ENCODE assay signal across 1 cellular context in the genomic region with DNA sequence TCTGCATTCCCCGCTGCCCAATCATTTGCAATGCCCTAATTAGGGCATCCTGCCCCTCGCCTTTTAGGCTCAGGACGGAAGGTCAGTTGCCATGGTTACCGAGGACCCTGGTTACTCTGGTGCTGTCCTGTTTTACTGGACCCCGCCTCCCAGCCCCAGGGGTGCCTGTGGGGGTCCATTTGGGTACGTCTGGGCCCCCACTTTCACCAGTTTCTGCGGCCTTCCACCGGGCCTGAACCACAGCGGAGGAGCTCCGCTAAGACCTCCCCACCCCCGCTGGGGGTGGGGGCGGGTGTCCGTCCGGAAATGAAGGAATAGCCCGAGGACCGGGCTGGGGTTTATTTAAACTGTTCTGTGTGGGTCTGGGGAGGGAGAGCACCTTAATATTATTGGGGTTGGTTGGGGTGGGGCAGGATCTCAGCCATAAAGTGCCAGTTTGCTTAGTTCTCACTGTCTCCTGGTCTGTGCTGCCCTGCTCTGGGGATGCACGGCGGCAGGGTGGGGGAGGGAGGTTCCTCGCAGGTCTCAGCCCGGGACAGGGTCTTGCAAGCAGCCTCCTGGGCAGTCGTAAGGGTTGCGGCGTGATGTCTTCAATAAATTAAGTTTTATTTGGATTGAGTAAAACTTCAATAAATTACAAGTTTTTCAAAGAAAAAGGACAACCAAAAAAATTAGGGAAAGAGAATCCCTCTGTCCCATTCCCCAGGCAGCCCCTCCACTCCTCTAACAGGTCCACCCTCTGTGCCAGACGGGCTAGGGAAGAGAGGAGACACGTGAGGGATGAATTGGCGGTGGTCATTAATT.
TF ChIP-seq lines count a peak whose summit lies in the region.

No MANE protein-coding gene starts in this region.

TF ChIP-seq in K562, 482 proteins besides CTCF, POLR2A, EP300 and RAD21 (continues in another document):
- TF ChIP-seq C11orf30 (IDR thresholded peaks at IDR 0.05; ENCODE audit: low read depth) (no peak), ZNF316 (IDR thresholded peaks at IDR 0.05) (no peak), GABPB2 (CRISPR knock-in tag; conservative IDR thresholded peaks at IDR 0.05) (no peak), MBD2 (IDR thresholded peaks at IDR 0.05; ENCODE audit: borderline replicate concordance, low read depth) (no peak), JUN (IDR thresholded peaks at IDR 0.05; ENCODE audit: borderline replicate concordance, low read depth, low read length) (no peak), JUN (CRISPR knock-in tag; IDR thresholded peaks at IDR 0.05; ENCODE audit: borderline replicate concordance) (no peak), ZNF224 (CRISPR knock-in tag; IDR thresholded peaks at IDR 0.05) (no peak), ZNF717 (CRISPR knock-in tag; IDR thresholded peaks at IDR 0.05) (no peak), ZNF174 (CRISPR knock-in tag; IDR thresholded peaks at IDR 0.05) (no peak), SRSF3 (IDR thresholded peaks at IDR 0.05; ENCODE audit: insufficient read depth, low read length) (no peak), MTF1 (CRISPR knock-in tag; IDR thresholded peaks at IDR 0.05; ENCODE audit: borderline replicate concordance) (no peak), CEBPG (CRISPR knock-in tag; IDR thresholded peaks at IDR 0.05) (no peak), CEBPG (tag; conservative IDR thresholded peaks at IDR 0.05 in 1 of 2, IDR thresholded peaks at IDR 0.05 in 1 of 2) (no peak), SLC30A9 (CRISPR knock-in tag; IDR thresholded peaks at IDR 0.05) (no peak), PHF20 (IDR thresholded peaks at IDR 0.05; ENCODE audit: partially characterized antibody) (no peak), ZNF785 (CRISPR knock-in tag; IDR thresholded peaks at IDR 0.05) (no peak), POLR2G (IDR thresholded peaks at IDR 0.05; ENCODE audit: low read depth, low read length) (peak; percentile 41), TSC22D4 (tag; IDR thresholded peaks at IDR 0.05) (no peak), XRCC5 (IDR thresholded peaks at IDR 0.05; ENCODE audit: low read depth, low read length) (no peak; the same call in 1 of the 2 replicates), DIDO1 (tag; IDR thresholded peaks at IDR 0.05; ENCODE audit: low read depth) (no peak), PHF8 (IDR thresholded peaks at IDR 0.05; ENCODE audit: borderline replicate concordance, low read length) (no peak), U2AF2 (optimal IDR thresholded peaks at IDR 0.05; ENCODE audit: low read depth, low read length) (no peak), SRF (CRISPR knock-in tag; IDR thresholded peaks at IDR 0.05) (peak in 1 of 2 experiments; percentile 73; a peak in 1 of 4 replicates), HNRNPLL (IDR thresholded peaks at IDR 0.05; ENCODE audit: low read depth, low read length, poor library complexity, severe bottlenecking) (no peak), CBX8 (IDR thresholded peaks at IDR 0.05; ENCODE audit: borderline replicate concordance, extremely low read depth, low read depth, low read length, poor library complexity, severe bottlenecking) (no peak), RFX1 (IDR thresholded peaks at IDR 0.05) (peak; percentile 96), HNRNPUL1 (IDR thresholded peaks at IDR 0.05; ENCODE audit: low read length) (no peak), RUNX1 (IDR thresholded peaks at IDR 0.05; ENCODE audit: low read depth) (no peak), EGR1 (conservative IDR thresholded peaks at IDR 0.05) (peak; percentile 24; the same call in 1 of the 2 replicates), KAT7 (CRISPR knock-in tag; IDR thresholded peaks at IDR 0.05; ENCODE audit: borderline replicate concordance) (no peak), CSDE1 (IDR thresholded peaks at IDR 0.05) (peak in 1 of 2 experiments; percentile 70; a peak in 2 of 4 replicates), HMG20A (CRISPR knock-in tag; conservative IDR thresholded peaks at IDR 0.05) (no peak), TAF7 (tag; IDR thresholded peaks at IDR 0.05) (no peak), TARDBP (IDR thresholded peaks at IDR 0.05) (no peak), EP400 (IDR thresholded peaks at IDR 0.05) (no peak)
- TF ChIP-seq, protein P1, sequence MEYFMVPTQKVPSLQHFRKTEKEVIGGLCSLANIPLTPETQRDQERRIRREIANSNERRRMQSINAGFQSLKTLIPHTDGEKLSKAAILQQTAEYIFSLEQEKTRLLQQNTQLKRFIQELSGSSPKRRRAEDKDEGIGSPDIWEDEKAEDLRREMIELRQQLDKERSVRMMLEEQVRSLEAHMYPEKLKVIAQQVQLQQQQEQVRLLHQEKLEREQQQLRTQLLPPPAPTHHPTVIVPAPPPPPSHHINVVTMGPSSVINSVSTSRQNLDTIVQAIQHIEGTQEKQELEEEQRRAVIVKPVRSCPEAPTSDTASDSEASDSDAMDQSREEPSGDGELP (CRISPR knock-in tag; IDR thresholded peaks at IDR 0.05; ENCODE audit: borderline replicate concordance), result no peak
- TF ChIP-seq, protein P2, sequence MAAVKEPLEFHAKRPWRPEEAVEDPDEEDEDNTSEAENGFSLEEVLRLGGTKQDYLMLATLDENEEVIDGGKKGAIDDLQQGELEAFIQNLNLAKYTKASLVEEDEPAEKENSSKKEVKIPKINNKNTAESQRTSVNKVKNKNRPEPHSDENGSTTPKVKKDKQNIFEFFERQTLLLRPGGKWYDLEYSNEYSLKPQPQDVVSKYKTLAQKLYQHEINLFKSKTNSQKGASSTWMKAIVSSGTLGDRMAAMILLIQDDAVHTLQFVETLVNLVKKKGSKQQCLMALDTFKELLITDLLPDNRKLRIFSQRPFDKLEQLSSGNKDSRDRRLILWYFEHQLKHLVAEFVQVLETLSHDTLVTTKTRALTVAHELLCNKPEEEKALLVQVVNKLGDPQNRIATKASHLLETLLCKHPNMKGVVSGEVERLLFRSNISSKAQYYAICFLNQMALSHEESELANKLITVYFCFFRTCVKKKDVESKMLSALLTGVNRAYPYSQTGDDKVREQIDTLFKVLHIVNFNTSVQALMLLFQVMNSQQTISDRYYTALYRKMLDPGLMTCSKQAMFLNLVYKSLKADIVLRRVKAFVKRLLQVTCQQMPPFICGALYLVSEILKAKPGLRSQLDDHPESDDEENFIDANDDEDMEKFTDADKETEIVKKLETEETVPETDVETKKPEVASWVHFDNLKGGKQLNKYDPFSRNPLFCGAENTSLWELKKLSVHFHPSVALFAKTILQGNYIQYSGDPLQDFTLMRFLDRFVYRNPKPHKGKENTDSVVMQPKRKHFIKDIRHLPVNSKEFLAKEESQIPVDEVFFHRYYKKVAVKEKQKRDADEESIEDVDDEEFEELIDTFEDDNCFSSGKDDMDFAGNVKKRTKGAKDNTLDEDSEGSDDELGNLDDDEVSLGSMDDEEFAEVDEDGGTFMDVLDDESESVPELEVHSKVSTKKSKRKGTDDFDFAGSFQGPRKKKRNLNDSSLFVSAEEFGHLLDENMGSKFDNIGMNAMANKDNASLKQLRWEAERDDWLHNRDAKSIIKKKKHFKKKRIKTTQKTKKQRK (IDR thresholded peaks at IDR 0.05; ENCODE audit: borderline replicate concordance, low read depth, low read length), result no peak
- TF ChIP-seq, protein P3, sequence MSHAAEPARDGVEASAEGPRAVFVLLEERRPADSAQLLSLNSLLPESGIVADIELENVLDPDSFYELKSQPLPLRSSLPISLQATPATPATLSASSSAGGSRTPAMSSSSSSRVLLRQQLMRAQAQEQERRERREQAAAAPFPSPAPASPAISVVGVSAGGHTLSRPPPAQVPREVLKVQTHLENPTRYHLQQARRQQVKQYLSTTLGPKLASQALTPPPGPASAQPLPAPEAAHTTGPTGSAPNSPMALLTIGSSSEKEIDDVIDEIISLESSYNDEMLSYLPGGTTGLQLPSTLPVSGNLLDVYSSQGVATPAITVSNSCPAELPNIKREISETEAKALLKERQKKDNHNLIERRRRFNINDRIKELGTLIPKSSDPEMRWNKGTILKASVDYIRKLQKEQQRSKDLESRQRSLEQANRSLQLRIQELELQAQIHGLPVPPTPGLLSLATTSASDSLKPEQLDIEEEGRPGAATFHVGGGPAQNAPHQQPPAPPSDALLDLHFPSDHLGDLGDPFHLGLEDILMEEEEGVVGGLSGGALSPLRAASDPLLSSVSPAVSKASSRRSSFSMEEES (CRISPR knock-in tag; IDR thresholded peaks at IDR 0.05), result no peak
- TF ChIP-seq, protein P4, sequence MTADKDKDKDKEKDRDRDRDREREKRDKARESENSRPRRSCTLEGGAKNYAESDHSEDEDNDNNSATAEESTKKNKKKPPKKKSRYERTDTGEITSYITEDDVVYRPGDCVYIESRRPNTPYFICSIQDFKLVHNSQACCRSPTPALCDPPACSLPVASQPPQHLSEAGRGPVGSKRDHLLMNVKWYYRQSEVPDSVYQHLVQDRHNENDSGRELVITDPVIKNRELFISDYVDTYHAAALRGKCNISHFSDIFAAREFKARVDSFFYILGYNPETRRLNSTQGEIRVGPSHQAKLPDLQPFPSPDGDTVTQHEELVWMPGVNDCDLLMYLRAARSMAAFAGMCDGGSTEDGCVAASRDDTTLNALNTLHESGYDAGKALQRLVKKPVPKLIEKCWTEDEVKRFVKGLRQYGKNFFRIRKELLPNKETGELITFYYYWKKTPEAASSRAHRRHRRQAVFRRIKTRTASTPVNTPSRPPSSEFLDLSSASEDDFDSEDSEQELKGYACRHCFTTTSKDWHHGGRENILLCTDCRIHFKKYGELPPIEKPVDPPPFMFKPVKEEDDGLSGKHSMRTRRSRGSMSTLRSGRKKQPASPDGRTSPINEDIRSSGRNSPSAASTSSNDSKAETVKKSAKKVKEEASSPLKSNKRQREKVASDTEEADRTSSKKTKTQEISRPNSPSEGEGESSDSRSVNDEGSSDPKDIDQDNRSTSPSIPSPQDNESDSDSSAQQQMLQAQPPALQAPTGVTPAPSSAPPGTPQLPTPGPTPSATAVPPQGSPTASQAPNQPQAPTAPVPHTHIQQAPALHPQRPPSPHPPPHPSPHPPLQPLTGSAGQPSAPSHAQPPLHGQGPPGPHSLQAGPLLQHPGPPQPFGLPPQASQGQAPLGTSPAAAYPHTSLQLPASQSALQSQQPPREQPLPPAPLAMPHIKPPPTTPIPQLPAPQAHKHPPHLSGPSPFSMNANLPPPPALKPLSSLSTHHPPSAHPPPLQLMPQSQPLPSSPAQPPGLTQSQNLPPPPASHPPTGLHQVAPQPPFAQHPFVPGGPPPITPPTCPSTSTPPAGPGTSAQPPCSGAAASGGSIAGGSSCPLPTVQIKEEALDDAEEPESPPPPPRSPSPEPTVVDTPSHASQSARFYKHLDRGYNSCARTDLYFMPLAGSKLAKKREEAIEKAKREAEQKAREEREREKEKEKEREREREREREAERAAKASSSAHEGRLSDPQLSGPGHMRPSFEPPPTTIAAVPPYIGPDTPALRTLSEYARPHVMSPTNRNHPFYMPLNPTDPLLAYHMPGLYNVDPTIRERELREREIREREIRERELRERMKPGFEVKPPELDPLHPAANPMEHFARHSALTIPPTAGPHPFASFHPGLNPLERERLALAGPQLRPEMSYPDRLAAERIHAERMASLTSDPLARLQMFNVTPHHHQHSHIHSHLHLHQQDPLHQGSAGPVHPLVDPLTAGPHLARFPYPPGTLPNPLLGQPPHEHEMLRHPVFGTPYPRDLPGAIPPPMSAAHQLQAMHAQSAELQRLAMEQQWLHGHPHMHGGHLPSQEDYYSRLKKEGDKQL (CRISPR knock-in tag; IDR thresholded peaks at IDR 0.05; ENCODE audit: borderline replicate concordance), result no peak
- TF ChIP-seq, protein P5, sequence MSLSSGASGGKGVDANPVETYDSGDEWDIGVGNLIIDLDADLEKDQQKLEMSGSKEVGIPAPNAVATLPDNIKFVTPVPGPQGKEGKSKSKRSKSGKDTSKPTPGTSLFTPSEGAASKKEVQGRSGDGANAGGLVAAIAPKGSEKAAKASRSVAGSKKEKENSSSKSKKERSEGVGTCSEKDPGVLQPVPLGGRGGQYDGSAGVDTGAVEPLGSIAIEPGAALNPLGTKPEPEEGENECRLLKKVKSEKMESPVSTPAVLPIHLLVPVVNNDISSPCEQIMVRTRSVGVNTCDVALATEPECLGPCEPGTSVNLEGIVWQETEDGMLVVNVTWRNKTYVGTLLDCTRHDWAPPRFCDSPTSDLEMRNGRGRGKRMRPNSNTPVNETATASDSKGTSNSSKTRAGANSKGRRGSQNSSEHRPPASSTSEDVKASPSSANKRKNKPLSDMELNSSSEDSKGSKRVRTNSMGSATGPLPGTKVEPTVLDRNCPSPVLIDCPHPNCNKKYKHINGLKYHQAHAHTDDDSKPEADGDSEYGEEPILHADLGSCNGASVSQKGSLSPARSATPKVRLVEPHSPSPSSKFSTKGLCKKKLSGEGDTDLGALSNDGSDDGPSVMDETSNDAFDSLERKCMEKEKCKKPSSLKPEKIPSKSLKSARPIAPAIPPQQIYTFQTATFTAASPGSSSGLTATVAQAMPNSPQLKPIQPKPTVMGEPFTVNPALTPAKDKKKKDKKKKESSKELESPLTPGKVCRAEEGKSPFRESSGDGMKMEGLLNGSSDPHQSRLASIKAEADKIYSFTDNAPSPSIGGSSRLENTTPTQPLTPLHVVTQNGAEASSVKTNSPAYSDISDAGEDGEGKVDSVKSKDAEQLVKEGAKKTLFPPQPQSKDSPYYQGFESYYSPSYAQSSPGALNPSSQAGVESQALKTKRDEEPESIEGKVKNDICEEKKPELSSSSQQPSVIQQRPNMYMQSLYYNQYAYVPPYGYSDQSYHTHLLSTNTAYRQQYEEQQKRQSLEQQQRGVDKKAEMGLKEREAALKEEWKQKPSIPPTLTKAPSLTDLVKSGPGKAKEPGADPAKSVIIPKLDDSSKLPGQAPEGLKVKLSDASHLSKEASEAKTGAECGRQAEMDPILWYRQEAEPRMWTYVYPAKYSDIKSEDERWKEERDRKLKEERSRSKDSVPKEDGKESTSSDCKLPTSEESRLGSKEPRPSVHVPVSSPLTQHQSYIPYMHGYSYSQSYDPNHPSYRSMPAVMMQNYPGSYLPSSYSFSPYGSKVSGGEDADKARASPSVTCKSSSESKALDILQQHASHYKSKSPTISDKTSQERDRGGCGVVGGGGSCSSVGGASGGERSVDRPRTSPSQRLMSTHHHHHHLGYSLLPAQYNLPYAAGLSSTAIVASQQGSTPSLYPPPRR (CRISPR knock-in tag; IDR thresholded peaks at IDR 0.05; ENCODE audit: borderline replicate concordance), result no peak
- TF ChIP-seq, protein P6, sequence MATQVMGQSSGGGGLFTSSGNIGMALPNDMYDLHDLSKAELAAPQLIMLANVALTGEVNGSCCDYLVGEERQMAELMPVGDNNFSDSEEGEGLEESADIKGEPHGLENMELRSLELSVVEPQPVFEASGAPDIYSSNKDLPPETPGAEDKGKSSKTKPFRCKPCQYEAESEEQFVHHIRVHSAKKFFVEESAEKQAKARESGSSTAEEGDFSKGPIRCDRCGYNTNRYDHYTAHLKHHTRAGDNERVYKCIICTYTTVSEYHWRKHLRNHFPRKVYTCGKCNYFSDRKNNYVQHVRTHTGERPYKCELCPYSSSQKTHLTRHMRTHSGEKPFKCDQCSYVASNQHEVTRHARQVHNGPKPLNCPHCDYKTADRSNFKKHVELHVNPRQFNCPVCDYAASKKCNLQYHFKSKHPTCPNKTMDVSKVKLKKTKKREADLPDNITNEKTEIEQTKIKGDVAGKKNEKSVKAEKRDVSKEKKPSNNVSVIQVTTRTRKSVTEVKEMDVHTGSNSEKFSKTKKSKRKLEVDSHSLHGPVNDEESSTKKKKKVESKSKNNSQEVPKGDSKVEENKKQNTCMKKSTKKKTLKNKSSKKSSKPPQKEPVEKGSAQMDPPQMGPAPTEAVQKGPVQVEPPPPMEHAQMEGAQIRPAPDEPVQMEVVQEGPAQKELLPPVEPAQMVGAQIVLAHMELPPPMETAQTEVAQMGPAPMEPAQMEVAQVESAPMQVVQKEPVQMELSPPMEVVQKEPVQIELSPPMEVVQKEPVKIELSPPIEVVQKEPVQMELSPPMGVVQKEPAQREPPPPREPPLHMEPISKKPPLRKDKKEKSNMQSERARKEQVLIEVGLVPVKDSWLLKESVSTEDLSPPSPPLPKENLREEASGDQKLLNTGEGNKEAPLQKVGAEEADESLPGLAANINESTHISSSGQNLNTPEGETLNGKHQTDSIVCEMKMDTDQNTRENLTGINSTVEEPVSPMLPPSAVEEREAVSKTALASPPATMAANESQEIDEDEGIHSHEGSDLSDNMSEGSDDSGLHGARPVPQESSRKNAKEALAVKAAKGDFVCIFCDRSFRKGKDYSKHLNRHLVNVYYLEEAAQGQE (CRISPR knock-in tag; IDR thresholded peaks at IDR 0.05; ENCODE audit: low read depth), result no peak
